2 cellular contexts compared by ENCODE assay signal in the genomic region with DNA sequence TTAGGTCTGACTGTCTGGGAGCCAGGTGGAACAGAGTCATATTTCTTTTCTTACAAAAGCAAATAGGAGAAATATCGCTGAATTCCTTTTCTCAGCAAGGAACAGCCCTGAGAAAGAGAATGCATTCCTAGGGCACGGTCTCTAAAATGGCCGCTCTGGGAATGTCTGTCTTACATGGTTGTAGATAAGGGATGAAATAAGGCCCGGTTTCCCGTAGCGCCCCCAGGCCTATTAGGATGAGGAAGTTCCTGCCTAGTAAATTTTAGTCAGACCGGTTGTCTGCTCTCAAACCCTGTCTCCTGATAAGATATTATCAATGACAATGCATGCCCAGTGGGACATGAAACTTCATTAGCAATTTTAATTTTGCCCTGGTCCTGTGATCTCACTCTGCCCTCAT. TPM values are rescaled to one million over a fixed set of nuclear protein-coding genes. Genes with fewer than 3 reads are reported as not detected.
"Had no signal": no experiment of that assay in that cellular context is flagged by ENCODE, and none has a peak within 500 bp of the region (broad histone marks: within the 10 kb centered on the region; RNA-seq: fewer than 3 reads in every experiment).

No MANE protein-coding gene starts in this region.

RNA-seq across cellular contexts. Expression of a gene that starts 54.0 kb away (rescaled TPM):
- total RNA-seq: HT-29 had no signal
- polyA plus RNA-seq: IgD-negative memory B cell had no signal
